In genomic region chr5:132392978-132393825, GRCh38 we compare ENCODE assay signal across 23 cellular contexts. TPM values are rescaled to one million over a fixed set of nuclear protein-coding genes. Genes with fewer than 3 reads are reported as not detected.
A peak's percentile ranks its signal among the peaks of the same experiment; 100 is the strongest.
DNase-seq lines count a peak whose midpoint lies in the region; ATAC-seq and TF ChIP-seq lines count a peak whose summit lies in the region.
"Had no signal": no experiment of that assay in that cellular context is flagged by ENCODE, and none has a peak within 500 bp of the region (broad histone marks: within the 10 kb centered on the region; RNA-seq: fewer than 3 reads in every experiment).

No MANE protein-coding gene starts in this region.

- H3K4me1 ChIP-seq in CD4-positive, alpha-beta memory T cell (ENCODE audit: insufficient read depth, low read length) = peaks cover 58% of the 10 kb centered on the region
- peaks cover 23% of the 10 kb centered on the region for H3K4me1 ChIP-seq in mesenchymal stem cell (ENCODE audit: control insufficient read depth, insufficient read depth, low read depth, low read length)
- H3K4me1 ChIP-seq in uterus = peaks cover 0 to 10% of the 10 kb centered on the region in 2 donors
- H3K4me1 ChIP-seq: HAP-1 had no signal

- H2AK5ac ChIP-seq in mesenchymal stem cell (ENCODE audit: low read length, severe bottlenecking) = peak overlapping the region; percentile 14

- no peak overlapping the region for H3K18ac ChIP-seq in mesenchymal stem cell (ENCODE audit: low read depth in 1 of 2, low read length in 2 of 2)

- no peak overlapping the region for H2BK5ac ChIP-seq in mesenchymal stem cell (ENCODE audit: low read depth, low read length, poor library complexity, severe bottlenecking)

- H3K9ac ChIP-seq in mesenchymal stem cell (ENCODE audit: low read length) = no peak overlapping the region

- no peak overlapping the region for H4K8ac ChIP-seq in mesenchymal stem cell (ENCODE audit: low read length)

- DNase-seq in NCI-H510A treated with DMSO at 0.1 percent for 48 hours (lab: John Stamatoyannopoulos, UW) (peak; percentile 15), NCI-H510A (lab: John Stamatoyannopoulos, UW) (no peak), activated B cell treated with CpG ODN at 0.5 μM for 24 hours (no peak), mesenchymal stem cell (no peak), Kasumi-1 (lab: John Stamatoyannopoulos, UW) (no peak), uterus (no peak)
- no peak for DNase-seq in CD4-positive, alpha-beta memory T cell
- DNase-seq: activated naive CD8-positive, alpha-beta T cell treated with anti-CD3 and anti-CD28 coated beads, Interleukin-2, amount 50 U/mL, for 24 hours; C1 segment of cervical spinal cord; cerebellar nuclear complex; foreskin fibroblast; left colon; natural killer cell; NCI-H1092 treated with DMSO at 0.1 percent for 48 hours; NCI-H2081 treated with DMSO at 0.1 percent for 48 hours; NCI-H526 treated with DMSO at 0.1 percent for 48 hours; small intestine; stimulated activated CD4-positive, alpha-beta T cell treated with anti-CD3 and anti-CD28 coated beads, Interleukin-1b, Interleukin-23, amount 100 ng/mL, for 48 hours; WERI-Rb-1 had no signal

- no peak overlapping the region for H4K91ac ChIP-seq in mesenchymal stem cell (ENCODE audit: low read length)

- WGBS in mesenchymal stem cell = 100% methylated on average over 4 of the region's 6 CpGs

- no peaks in the 10 kb centered on the region for H3K36me3 ChIP-seq in CD4-positive, alpha-beta memory T cell (ENCODE audit: insufficient read depth, low read length)
- peaks cover 14 to 25% of the 10 kb centered on the region in 2 experiments for H3K36me3 ChIP-seq in mesenchymal stem cell (ENCODE audit: control insufficient read depth in 1 of 2, insufficient read depth in 2 of 2, low read depth in 1 of 2, low read length in 2 of 2)
- no peaks in the 10 kb centered on the region for H3K36me3 ChIP-seq in uterus

- H3K4me3 Mint-ChIP-seq in CD4-positive, alpha-beta memory T cell = peak overlapping the region in 3 of 8 donors; percentile 0 to 58 (median 3)
- H3K4me3 Mint-ChIP-seq in activated B cell treated with CpG ODN at 0.5 μM for 24 hours = no peak overlapping the region
- H3K4me3 Mint-ChIP-seq: activated naive CD8-positive, alpha-beta T cell treated with anti-CD3 and anti-CD28 coated beads, Interleukin-2, amount 50 U/mL, for 24 hours; natural killer cell had no signal

- H3K27ac ChIP-seq in CD4-positive, alpha-beta memory T cell (ENCODE audit: low read depth, low read length) = no peak overlapping the region
- H3K27ac ChIP-seq in mesenchymal stem cell (ENCODE audit: low read length, poor library complexity, severe bottlenecking) (no peak overlapping the region), uterus (no peak overlapping the region)
- H3K27ac ChIP-seq: epithelial cell of prostate, HL-60, WERI-Rb-1 had no signal

- peaks cover 48 to 85% (median 67%) of the 10 kb centered on the region in 4 donors for H3K4me1 Mint-ChIP-seq in CD4-positive, alpha-beta memory T cell
- H3K4me1 Mint-ChIP-seq in activated B cell treated with CpG ODN at 0.5 μM for 24 hours = peaks cover 29% of the 10 kb centered on the region

- POLR2A ChIA-PET in CD4-positive, alpha-beta memory T cell (lab: Charles Lee; ENCODE audit: partially characterized antibody) = interaction anchor here (1.0 to 8.6 kb wide), 5 partner anchors 18 to 105 kb away, joined by 4 to 151 read pairs (median 18); no protein-coding TSS in a partner anchor
- POLR2A ChIA-PET in activated B cell treated with CpG ODN at 0.5 μM for 24 hours (lab: Charles Lee) = interaction anchor here (0.8 to 1.7 kb wide), 3 partner anchors 18 to 102 kb away, joined by 3 to 6 read pairs (median 5); partner anchors contain the start of gene IRF1

- H2BK15ac ChIP-seq in mesenchymal stem cell (ENCODE audit: low read depth, poor library complexity, severe bottlenecking) = no peak overlapping the region

- no peak overlapping the region for H3K4ac ChIP-seq in mesenchymal stem cell (ENCODE audit: low read depth in 1 of 2, low read length in 2 of 2)

- no peaks in the 10 kb centered on the region for H3K9me3 Mint-ChIP-seq in CD4-positive, alpha-beta memory T cell
- no peaks in the 10 kb centered on the region for H3K9me3 Mint-ChIP-seq in activated B cell treated with CpG ODN at 0.5 μM for 24 hours
- H3K9me3 Mint-ChIP-seq: activated naive CD8-positive, alpha-beta T cell treated with anti-CD3 and anti-CD28 coated beads, Interleukin-2, amount 50 U/mL, for 24 hours; natural killer cell had no signal

- no peak overlapping the region for H2AFZ ChIP-seq in mesenchymal stem cell (ENCODE audit: low read depth, low read length)

- ATAC-seq in activated B cell treated with CpG ODN at 0.5 μM for 24 hours (ENCODE audit: low read depth) (no peak), HG03469 (IDR thresholded peaks at IDR 0.05; ENCODE audit: unreplicated experiment) (no peak)
- ATAC-seq: activated naive CD8-positive, alpha-beta T cell treated with anti-CD3 and anti-CD28 coated beads, Interleukin-2, amount 50 U/mL, for 24 hours; left colon; natural killer cell had no signal

- H3K9me3 ChIP-seq in CD4-positive, alpha-beta memory T cell (ENCODE audit: control insufficient read depth in 1 of 2, low read length in 2 of 2) = no peaks in the 10 kb centered on the region
- H3K9me3 ChIP-seq in mesenchymal stem cell (ENCODE audit: control insufficient read depth, low read length) (no peaks in the 10 kb centered on the region), uterus (no peaks in the 10 kb centered on the region)
- H3K9me3 ChIP-seq: HAP-1 had no signal

- no peaks in the 10 kb centered on the region for H3K27me3 ChIP-seq in CD4-positive, alpha-beta memory T cell (ENCODE audit: insufficient read depth, low read length)
- H3K27me3 ChIP-seq in mesenchymal stem cell (ENCODE audit: control insufficient read depth in 1 of 2, insufficient read depth in 1 of 2, low read length in 2 of 2) (no peaks in the 10 kb centered on the region), uterus (no peaks in the 10 kb centered on the region)

- intact Hi-C loops in CD4-positive, alpha-beta memory T cell (cut with micrococcal nuclease) = no loop called here
- intact Hi-C loops in activated B cell treated with CpG ODN at 0.5 μM for 24 hours (cut with micrococcal nuclease) (no loop called here), uterus (cut with DNase I; ENCODE audit: low total_unique reads) (no loop called here)

- CTCF ChIA-PET in CD4-positive, alpha-beta memory T cell (lab: Charles Lee; ENCODE audit: partially characterized antibody) = interaction anchor here (1.5 to 16.9 kb wide), 3 partner anchors 96 to 134 kb away, joined by 4 to 543 read pairs (median 4); no protein-coding TSS in a partner anchor
- CTCF ChIA-PET in activated B cell treated with CpG ODN at 0.5 μM for 24 hours (lab: Charles Lee) = no interaction called here

- no peak overlapping the region for H3K4me3 ChIP-seq in CD4-positive, alpha-beta memory T cell (ENCODE audit: low read length in 2 of 2)
- H3K4me3 ChIP-seq in mesenchymal stem cell (ENCODE audit: insufficient read depth in 1 of 2, low read depth in 1 of 2, low read length in 2 of 2) (no peak overlapping the region), uterus (no peak overlapping the region)
- H3K4me3 ChIP-seq: HAP-1 had no signal

- H2BK120ac ChIP-seq in mesenchymal stem cell (ENCODE audit: low read depth, low read length) = no peak overlapping the region

- TF ChIP-seq CTCF in activated B cell treated with CpG ODN at 0.5 μM for 24 hours (IDR thresholded peaks at IDR 0.05) (no peak), uterus (IDR thresholded peaks at IDR 0.05) (no peak)

- H3K23ac ChIP-seq in mesenchymal stem cell (ENCODE audit: low read length in 2 of 2) = no peak overlapping the region

- no peak for TF ChIP-seq POLR2A in uterus (IDR thresholded peaks at IDR 0.05)

- peaks cover 6% of the 10 kb centered on the region for H3K79me1 ChIP-seq in mesenchymal stem cell (replicated peaks; ENCODE audit: low read length, poor library complexity, severe bottlenecking)

- no peaks in the 10 kb centered on the region for H3K27me3 Mint-ChIP-seq in CD4-positive, alpha-beta memory T cell
- no peaks in the 10 kb centered on the region for H3K27me3 Mint-ChIP-seq in activated B cell treated with CpG ODN at 0.5 μM for 24 hours
- H3K27me3 Mint-ChIP-seq: activated naive CD8-positive, alpha-beta T cell treated with anti-CD3 and anti-CD28 coated beads, Interleukin-2, amount 50 U/mL, for 24 hours had no signal

- H3K4me2 ChIP-seq in mesenchymal stem cell (ENCODE audit: low read length, poor library complexity, severe bottlenecking) = no peak overlapping the region

- H2BK12ac ChIP-seq in mesenchymal stem cell (ENCODE audit: low read length in 2 of 2) = peak overlapping the region in 1 of 2 experiments; percentile 15

- H3K27ac Mint-ChIP-seq in CD4-positive, alpha-beta memory T cell = peak overlapping the region in 6 of 7 donors; percentile 41 to 77 (median 56)
- H3K27ac Mint-ChIP-seq in activated B cell treated with CpG ODN at 0.5 μM for 24 hours = peak overlapping the region; percentile 47
- H3K27ac Mint-ChIP-seq: activated naive CD8-positive, alpha-beta T cell treated with anti-CD3 and anti-CD28 coated beads, Interleukin-2, amount 50 U/mL, for 24 hours; natural killer cell had no signal

- H3K14ac ChIP-seq in mesenchymal stem cell (ENCODE audit: low read length in 2 of 2) = no peak overlapping the region

- peaks cover 7 to 28% of the 10 kb centered on the region in 2 donors for H3K36me3 Mint-ChIP-seq in CD4-positive, alpha-beta memory T cell
- peaks cover 2% of the 10 kb centered on the region for H3K36me3 Mint-ChIP-seq in activated B cell treated with CpG ODN at 0.5 μM for 24 hours (ENCODE audit: low read depth)
- H3K36me3 Mint-ChIP-seq: natural killer cell had no signal

RNA-seq across cellular contexts. Expression of gene SLC22A5, which starts 23.7 kb away (rescaled TPM):
- 1 to 10 TPM; 8.9 to 10.0 TPM for total RNA-seq in CD4-positive, alpha-beta memory T cell
- 1 to 10 TPM; 1.9 to 2.9 TPM for polyA plus RNA-seq in CD4-positive, alpha-beta memory T cell
- total RNA-seq in activated B cell treated with CpG ODN at 0.5 μM for 24 hours (5.4 and 6.6 TPM in 2 replicates), uterus (10 to 100 TPM in 2 of 4 donors, 1 to 10 TPM in 2; 2.0 to 18.9 (median 10.0) TPM)
- 1.7 TPM for polyA plus RNA-seq in mesenchymal stem cell (2013, experiment 1 of 2)
- 1.7 TPM for polyA plus RNA-seq in mesenchymal stem cell (2013, experiment 2 of 2)
